ENCODE assay signal across 1 cellular context in genomic region chr3:119560160-119560559, GRCh38.
TF ChIP-seq lines count a peak whose summit lies in the region.

No MANE protein-coding gene starts in this region.

TF ChIP-seq in H1, 55 proteins besides CTCF, POLR2A, EP300 and RAD21 (continued from another document):
- TF ChIP-seq SP1 (IDR thresholded peaks at IDR 0.05; ENCODE audit: low read depth, low read length) (no peak), TCF12 (IDR thresholded peaks at IDR 0.05; ENCODE audit: low read depth, low read length) (no peak), RXRA (IDR thresholded peaks at IDR 0.05; ENCODE audit: insufficient read depth, low read depth, low read length) (no peak), E2F6 (IDR thresholded peaks at IDR 0.05) (no peak), HDAC2 (IDR thresholded peaks at IDR 0.05; ENCODE audit: borderline replicate concordance in 1 of 2, low read depth in 2 of 2, low read length in 2 of 2) (no peak), TEAD4 (IDR thresholded peaks at IDR 0.05; ENCODE audit: low read depth, low read length) (no peak), ATF3 (IDR thresholded peaks at IDR 0.05; ENCODE audit: insufficient read depth, low read depth, low read length) (no peak), BCL11A (IDR thresholded peaks at IDR 0.05; ENCODE audit: low read depth in 2 of 2, low read length in 2 of 2) (no peak), CBX5 (IDR thresholded peaks at IDR 0.05; ENCODE audit: low read depth, low read length) (no peak), KDM4A (IDR thresholded peaks at IDR 0.05; ENCODE audit: low read depth, low read length, severe bottlenecking) (no peak), CEBPB (IDR thresholded peaks at IDR 0.05; ENCODE audit: low read depth, low read length) (no peak), FOSL1 (IDR thresholded peaks at IDR 0.05; ENCODE audit: insufficient read depth, low read depth, low read length) (no peak), GABPA (IDR thresholded peaks at IDR 0.05; ENCODE audit: borderline replicate concordance, insufficient read depth, low read length) (no peak), RBBP5 (IDR thresholded peaks at IDR 0.05; ENCODE audit: borderline replicate concordance, low read depth, low read length) (no peak), TAF7 (optimal IDR thresholded peaks at IDR 0.05; ENCODE audit: borderline replicate concordance, low read depth, low read length) (no peak), JUN (IDR thresholded peaks at IDR 0.05; ENCODE audit: low read depth, low read length) (no peak), CHD2 (IDR thresholded peaks at IDR 0.05; ENCODE audit: low read length) (no peak)
TF ChIP-seq in H1: peak in this region for 0.
